8 cellular contexts compared by ENCODE assay signal in genomic region chr18:3281456-3282400, GRCh38. TPM values are rescaled to one million over a fixed set of nuclear protein-coding genes. Genes with fewer than 3 reads are reported as not detected.
DNase-seq lines count a peak whose midpoint lies in the region; ATAC-seq, FAIRE-seq and TF ChIP-seq lines count a peak whose summit lies in the region.

No MANE protein-coding gene starts in this region.

- peak; percentile 87 for ATAC-seq in Right ventricle myocardium inferior

- peak; percentile 85 for TF ChIP-seq CTCF in PC-9 (conservative IDR thresholded peaks at IDR 0.05)

- intact Hi-C loops in Right ventricle myocardium inferior (cut with DNase I) = loop anchor here (1.0 to 5.0 kb wide), 5 partner anchors 41 to 716 kb away; partner anchors contain the start of gene TGIF1
- intact Hi-C loops in cardiac septum (cut with DNase I) = loop anchor here (1.0 to 5.0 kb wide), 4 partner anchors 173 to 591 kb away; no protein-coding TSS in a partner anchor
- intact Hi-C loops in PC-9 (cut with micrococcal nuclease; ENCODE audit: unreplicated experiment) = loop anchor here (1.0 to 5.0 kb wide), 14 partner anchors 41 to 787 kb away; no protein-coding TSS in a partner anchor

- peaks cover 21% of the 10 kb centered on the region for H3K36me3 ChIP-seq in PC-9 (ENCODE audit: low read depth)

- no peaks in the 10 kb centered on the region for H3K27me3 ChIP-seq in PC-9 (ENCODE audit: insufficient read depth, low read depth)

- peaks cover 24% of the 10 kb centered on the region for H3K4me1 ChIP-seq in PC-9 (replicated peaks; ENCODE audit: insufficient read depth)

- FAIRE-seq in urothelium cell line (lab: Jason Lieb, UNC) = no peak

- peaks cover 4% of the 10 kb centered on the region; the same call in 1 of the 2 replicates for H3K9me3 ChIP-seq in PC-9 (ENCODE audit: insufficient read depth, low read depth)

- H3K4me3 ChIP-seq in PC-9 = no peak overlapping the region

- BruUV-seq in PC-9 (replicated peaks; lab: Mats Ljungman, UMichigan) = no TSS peak

- H4K20me1 ChIP-seq in PC-9 (ENCODE audit: insufficient read depth) = no peaks in the 10 kb centered on the region

- DNase-seq in Right ventricle myocardium inferior (ENCODE audit: missing footprints) (no peak), cardiac septum (ENCODE audit: low spot score) (no peak), Kasumi-1 (lab: John Stamatoyannopoulos, UW) (peak; percentile 75 to 93), PC-9 (peak in 1 of 2 experiments; percentile 75), dermis microvascular lymphatic vessel endothelial cell (ENCODE audit: low read depth in 2 of 2) (peak; percentile 77 to 85), lung microvascular endothelial cell (ENCODE audit: low read depth in 2 of 2) (peak; percentile 83 to 86), urothelium cell line (ENCODE audit: low spot score) (peak; percentile 78)
- DNase-seq in stimulated activated CD4-positive, alpha-beta T cell treated with anti-CD3 and anti-CD28 coated beads, Interleukin-15, amount 100 ng/mL, for 24 hours = no peak

- H3K27ac ChIP-seq in PC-9 = peak overlapping the region; percentile 23; the same call in 1 of the 2 replicates

- peak overlapping the region; percentile 23; the same call in 1 of the 2 replicates for H3K4me2 ChIP-seq in PC-9

- no peak overlapping the region for H2AFZ ChIP-seq in PC-9

- CTCF ChIA-PET in PC-9 (lab: Charles Lee) = interaction anchor here (0.5 to 1.3 kb wide), 13 partner anchors 103 to 787 kb away, joined by 3 to 31 read pairs (median 9); no protein-coding TSS in a partner anchor

- POLR2A ChIA-PET in PC-9 (lab: Charles Lee; ENCODE audit: unreplicated experiment) = interaction anchor here (0.5 to 0.9 kb wide), 7 partner anchors 31 to 384 kb away, joined by 3 to 43 read pairs (median 5); no protein-coding TSS in a partner anchor

- H3K9me2 ChIP-seq in PC-9 (ENCODE audit: insufficient read depth) = no peaks in the 10 kb centered on the region

- H3F3A ChIP-seq in PC-9 (ENCODE audit: insufficient read depth, low read depth) = peaks cover 48% of the 10 kb centered on the region

- no peaks in the 10 kb centered on the region for H3K79me2 ChIP-seq in PC-9 (ENCODE audit: low read depth)

RNA-seq across cellular contexts. Expression of gene MYL12B, which starts 19.8 kb away (rescaled TPM):
- total RNA-seq in Right ventricle myocardium inferior (180 TPM), cardiac septum (228 TPM), PC-9 (2021) (381 and 383 TPM in 2 replicates), dermis microvascular lymphatic vessel endothelial cell (703 and 866 TPM in 2 replicates), lung microvascular endothelial cell (736 and 834 TPM in 2 replicates)

RNA-seq across cellular contexts. Expression of gene MYL12A, which starts 34.1 kb away (rescaled TPM):
- total RNA-seq in Right ventricle myocardium inferior (2,252 TPM), cardiac septum (4,186 TPM), PC-9 (2021) (469 and 532 TPM in 2 replicates), dermis microvascular lymphatic vessel endothelial cell (1,001 and 1,143 TPM in 2 replicates), lung microvascular endothelial cell (943 and 1,280 TPM in 2 replicates)

Comparison
In these comparisons a context has a peak if more than half of its experiments do, and no peak if none do; other contexts are left out.
1. DNase-seq: peak in Kasumi-1 (2 of 2), dermis microvascular lymphatic vessel endothelial cell (2 of 2), lung microvascular endothelial cell (2 of 2) and urothelium cell line (single experiment); none in Right ventricle myocardium inferior (single experiment), cardiac septum (single experiment) and stimulated activated CD4-positive, alpha-beta T cell treated with anti-CD3 and anti-CD28 coated beads, Interleukin-15, amount 100 ng/mL, for 24 hours (single experiment).